In the genomic region with DNA sequence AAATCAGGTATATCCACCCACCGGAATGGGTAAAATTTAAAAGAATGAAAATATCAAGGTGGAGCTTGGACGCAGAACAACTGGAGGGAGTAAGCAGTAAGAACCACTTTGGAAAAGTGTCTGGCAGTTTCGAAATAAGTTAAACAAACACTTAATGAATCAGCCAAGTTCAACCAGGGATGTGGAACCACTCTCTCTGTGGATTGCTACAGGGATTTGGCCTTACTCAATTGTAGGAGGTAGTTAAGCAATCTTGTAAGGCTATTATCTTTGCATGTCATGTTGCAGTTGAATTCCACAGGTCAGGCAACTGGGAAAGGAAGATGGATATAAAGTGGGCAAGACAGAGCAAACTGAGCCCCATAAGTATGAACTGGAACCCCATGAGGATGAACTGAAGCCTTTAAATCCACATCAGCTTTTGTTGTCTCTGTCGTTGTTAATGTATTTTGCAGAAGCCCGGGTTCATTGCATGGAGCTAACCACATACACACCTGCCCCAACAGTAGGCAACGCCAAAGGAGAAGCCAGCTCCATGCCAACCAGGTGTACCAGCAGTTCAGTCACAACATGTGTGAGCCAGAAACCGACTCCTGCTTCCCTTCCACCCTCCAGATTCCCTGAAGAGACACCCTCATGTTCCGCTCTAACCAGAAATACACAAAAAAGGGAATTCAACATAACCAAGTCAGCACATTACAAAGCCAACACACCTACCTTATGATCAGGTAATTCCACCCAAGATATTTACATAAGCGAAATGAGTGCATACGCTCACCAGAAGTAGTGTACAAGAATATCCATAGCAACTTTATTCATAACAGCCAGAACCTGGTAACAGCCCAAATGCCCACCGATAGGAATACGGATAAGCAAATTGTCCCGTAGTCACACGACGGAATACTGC, we compare ENCODE assay signal across 12 cellular contexts. TPM values are rescaled to one million over a fixed set of nuclear protein-coding genes. Genes with fewer than 3 reads are reported as not detected.
DNase-seq lines count a peak whose midpoint lies in the region; ATAC-seq and TF ChIP-seq lines count a peak whose summit lies in the region.
"Had no signal": no experiment of that assay in that cellular context is flagged by ENCODE, and none has a peak within 500 bp of the region (broad histone marks: within the 10 kb centered on the region; RNA-seq: fewer than 3 reads in every experiment).

No MANE protein-coding gene starts in this region.

- H3K27ac Mint-ChIP-seq in activated CD4-positive, alpha-beta memory T cell treated with anti-CD3 and anti-CD28 coated beads, Interleukin-2, amount 10 ng/mL, durations not matched to agents 7 days and 5 days, result no peak overlapping the region
- H3K27ac Mint-ChIP-seq in activated CD8-positive, alpha-beta T cell treated with anti-CD3 and anti-CD28 coated beads, Interleukin-2, amount 10 ng/mL, durations not matched to agents 7 days and 5 days, result no peak overlapping the region
- H3K27ac Mint-ChIP-seq in activated T-helper 1 cell treated with anti-CD3 and anti-CD28 coated beads, Interleukin-12 subunit alpha, Interleukin-12 subunit beta, Interleukin-2, Interleukin-4 antibody, amounts not matched to agents 30 ng/mL and 10 ng/mL and 1 ng/mL, durations not matched to agents 14 hours and 24 hours and 36 hours, result no peak overlapping the region
- H3K27ac Mint-ChIP-seq: stimulated activated naive B cell treated with anti-CD40 and anti-IgM and Interleukin-4, amounts not matched to agents 10 μg/mL and 1 μg/mL and 100 μg/mL, for 72 hours had no signal

- no peak overlapping the region for H3K4me3 ChIP-seq in choroid plexus epithelial cell (ENCODE audit: low read depth, low read length)
- H3K4me3 ChIP-seq: ovary had no signal

- POLR2A ChIA-PET in activated CD4-positive, alpha-beta memory T cell treated with anti-CD3 and anti-CD28 coated beads, Interleukin-2, amount 10 ng/mL, durations not matched to agents 7 days and 5 days (lab: Charles Lee), result no interaction called here
- POLR2A ChIA-PET in activated CD8-positive, alpha-beta T cell treated with anti-CD3 and anti-CD28 coated beads, Interleukin-2, amount 10 ng/mL, durations not matched to agents 7 days and 5 days (lab: Charles Lee), result interaction anchor here (0.6 kb wide), 1 partner anchor 8 kb away, joined by 3 read pairs; no protein-coding TSS in a partner anchor

- H3K4me3 Mint-ChIP-seq in activated CD4-positive, alpha-beta memory T cell treated with anti-CD3 and anti-CD28 coated beads, Interleukin-2, amount 10 ng/mL, durations not matched to agents 7 days and 5 days, result no peak overlapping the region
- H3K4me3 Mint-ChIP-seq in activated CD8-positive, alpha-beta T cell treated with anti-CD3 and anti-CD28 coated beads, Interleukin-2, amount 10 ng/mL, durations not matched to agents 7 days and 5 days, result no peak overlapping the region
- no peak overlapping the region for H3K4me3 Mint-ChIP-seq in activated T-helper 1 cell treated with anti-CD3 and anti-CD28 coated beads, Interleukin-12 subunit alpha, Interleukin-12 subunit beta, Interleukin-2, Interleukin-4 antibody, amounts not matched to agents 30 ng/mL and 10 ng/mL and 1 ng/mL, durations not matched to agents 14 hours and 24 hours and 36 hours
- H3K4me3 Mint-ChIP-seq: stimulated activated naive B cell treated with anti-CD40 and anti-IgM and Interleukin-4, amounts not matched to agents 10 μg/mL and 1 μg/mL and 100 μg/mL, for 72 hours had no signal

- H3K4me1 Mint-ChIP-seq in activated CD4-positive, alpha-beta memory T cell treated with anti-CD3 and anti-CD28 coated beads, Interleukin-2, amount 10 ng/mL, durations not matched to agents 7 days and 5 days, result peaks cover 9% of the 10 kb centered on the region
- peaks cover 5% of the 10 kb centered on the region for H3K4me1 Mint-ChIP-seq in activated CD8-positive, alpha-beta T cell treated with anti-CD3 and anti-CD28 coated beads, Interleukin-2, amount 10 ng/mL, durations not matched to agents 7 days and 5 days (ENCODE audit: low read depth)
- peaks cover 13% of the 10 kb centered on the region for H3K4me1 Mint-ChIP-seq in activated T-helper 1 cell treated with anti-CD3 and anti-CD28 coated beads, Interleukin-12 subunit alpha, Interleukin-12 subunit beta, Interleukin-2, Interleukin-4 antibody, amounts not matched to agents 30 ng/mL and 10 ng/mL and 1 ng/mL, durations not matched to agents 14 hours and 24 hours and 36 hours (ENCODE audit: low read depth)

- no peaks in the 10 kb centered on the region for H3K36me3 Mint-ChIP-seq in activated CD4-positive, alpha-beta memory T cell treated with anti-CD3 and anti-CD28 coated beads, Interleukin-2, amount 10 ng/mL, durations not matched to agents 7 days and 5 days (ENCODE audit: low read depth)
- no peaks in the 10 kb centered on the region for H3K36me3 Mint-ChIP-seq in activated CD8-positive, alpha-beta T cell treated with anti-CD3 and anti-CD28 coated beads, Interleukin-2, amount 10 ng/mL, durations not matched to agents 7 days and 5 days (ENCODE audit: low read depth)
- H3K36me3 Mint-ChIP-seq in activated T-helper 1 cell treated with anti-CD3 and anti-CD28 coated beads, Interleukin-12 subunit alpha, Interleukin-12 subunit beta, Interleukin-2, Interleukin-4 antibody, amounts not matched to agents 30 ng/mL and 10 ng/mL and 1 ng/mL, durations not matched to agents 14 hours and 24 hours and 36 hours (ENCODE audit: low read depth), result no peaks in the 10 kb centered on the region
- H3K36me3 Mint-ChIP-seq: stimulated activated naive B cell treated with anti-CD40 and anti-IgM and Interleukin-4, amounts not matched to agents 10 μg/mL and 1 μg/mL and 100 μg/mL, for 72 hours had no signal

- intact Hi-C loops in activated T-helper 1 cell treated with anti-CD3 and anti-CD28 coated beads, Interleukin-12 subunit alpha, Interleukin-12 subunit beta, Interleukin-2, Interleukin-4 antibody, amounts not matched to agents 30 ng/mL and 10 ng/mL and 1 ng/mL, durations not matched to agents 14 hours and 24 hours and 36 hours (cut with micrococcal nuclease), result no loop called here

- no peak for ATAC-seq in activated CD8-positive, alpha-beta T cell treated with anti-CD3 and anti-CD28 coated beads, Interleukin-2, amount 10 ng/mL, durations not matched to agents 7 days and 5 days
- ATAC-seq in HG02885 (IDR thresholded peaks at IDR 0.05; ENCODE audit: poor library complexity, unreplicated experiment), result no peak
- ATAC-seq: stimulated activated naive B cell treated with anti-CD40 and anti-IgM and Interleukin-4, amounts not matched to agents 10 μg/mL and 1 μg/mL and 100 μg/mL, for 72 hours had no signal

- CTCF ChIA-PET in activated CD4-positive, alpha-beta memory T cell treated with anti-CD3 and anti-CD28 coated beads, Interleukin-2, amount 10 ng/mL, durations not matched to agents 7 days and 5 days (lab: Charles Lee), result interaction anchor here (0.6 to 1.8 kb wide), 4 partner anchors 22 to 85 kb away, joined by 3 to 4 read pairs (median 3); no protein-coding TSS in a partner anchor
- CTCF ChIA-PET in activated CD8-positive, alpha-beta T cell treated with anti-CD3 and anti-CD28 coated beads, Interleukin-2, amount 10 ng/mL, durations not matched to agents 7 days and 5 days (lab: Charles Lee), result interaction anchor here (0.9 to 1.9 kb wide), 2 partner anchors 23 to 92 kb away, joined by 3 to 12 read pairs; no protein-coding TSS in a partner anchor

- no peaks in the 10 kb centered on the region for H3K9me3 Mint-ChIP-seq in activated CD4-positive, alpha-beta memory T cell treated with anti-CD3 and anti-CD28 coated beads, Interleukin-2, amount 10 ng/mL, durations not matched to agents 7 days and 5 days
- H3K9me3 Mint-ChIP-seq in activated CD8-positive, alpha-beta T cell treated with anti-CD3 and anti-CD28 coated beads, Interleukin-2, amount 10 ng/mL, durations not matched to agents 7 days and 5 days (ENCODE audit: insufficient read depth), result no peaks in the 10 kb centered on the region
- no peaks in the 10 kb centered on the region for H3K9me3 Mint-ChIP-seq in activated T-helper 1 cell treated with anti-CD3 and anti-CD28 coated beads, Interleukin-12 subunit alpha, Interleukin-12 subunit beta, Interleukin-2, Interleukin-4 antibody, amounts not matched to agents 30 ng/mL and 10 ng/mL and 1 ng/mL, durations not matched to agents 14 hours and 24 hours and 36 hours
- H3K9me3 Mint-ChIP-seq: stimulated activated naive B cell treated with anti-CD40 and anti-IgM and Interleukin-4, amounts not matched to agents 10 μg/mL and 1 μg/mL and 100 μg/mL, for 72 hours had no signal

- no peak for TF ChIP-seq CTCF in choroid plexus epithelial cell (conservative IDR thresholded peaks at IDR 0.05; ENCODE audit: low read depth, low read length)

- DNase-seq in AML-193 (lab: John Stamatoyannopoulos, UW), result peak; percentile 92
- peak; percentile 89 for DNase-seq in LHCN-M2 (ENCODE audit: low read depth)
- peak; percentile 97 for DNase-seq in choroid plexus epithelial cell (ENCODE audit: low read depth)
- peak; percentile 55 for DNase-seq in mesenteric fat pad (ENCODE audit: low spot score)
- DNase-seq in activated CD4-positive, alpha-beta memory T cell treated with anti-CD3 and anti-CD28 coated beads, Interleukin-2, amount 10 ng/mL, durations not matched to agents 7 days and 5 days, result no peak
- no peak for DNase-seq in activated CD8-positive, alpha-beta T cell treated with anti-CD3 and anti-CD28 coated beads, Interleukin-2, amount 10 ng/mL, durations not matched to agents 7 days and 5 days
- no peak for DNase-seq in activated T-helper 1 cell treated with anti-CD3 and anti-CD28 coated beads, Interleukin-12 subunit alpha, Interleukin-12 subunit beta, Interleukin-2, Interleukin-4 antibody, amounts not matched to agents 30 ng/mL and 10 ng/mL and 1 ng/mL, durations not matched to agents 14 hours and 24 hours and 36 hours (ENCODE audit: low spot score)
- DNase-seq: ovary; RPMI8226; stimulated activated naive B cell treated with anti-CD40 and anti-IgM and Interleukin-4, amounts not matched to agents 10 μg/mL and 1 μg/mL and 100 μg/mL, for 72 hours had no signal

- peaks cover 5% of the 10 kb centered on the region for H3K27me3 Mint-ChIP-seq in activated CD4-positive, alpha-beta memory T cell treated with anti-CD3 and anti-CD28 coated beads, Interleukin-2, amount 10 ng/mL, durations not matched to agents 7 days and 5 days
- peaks cover 7% of the 10 kb centered on the region for H3K27me3 Mint-ChIP-seq in activated CD8-positive, alpha-beta T cell treated with anti-CD3 and anti-CD28 coated beads, Interleukin-2, amount 10 ng/mL, durations not matched to agents 7 days and 5 days (ENCODE audit: low read depth)
- H3K27me3 Mint-ChIP-seq in activated T-helper 1 cell treated with anti-CD3 and anti-CD28 coated beads, Interleukin-12 subunit alpha, Interleukin-12 subunit beta, Interleukin-2, Interleukin-4 antibody, amounts not matched to agents 30 ng/mL and 10 ng/mL and 1 ng/mL, durations not matched to agents 14 hours and 24 hours and 36 hours (ENCODE audit: insufficient read depth), result peaks cover 8% of the 10 kb centered on the region

RNA-seq across cellular contexts. Expression of a gene that starts 8.0 kb away (rescaled TPM):
- total RNA-seq in LHCN-M2 (2014; rRNA removed) (113 and 153 TPM in 2 replicates), mesenteric fat pad (95.1 TPM)
- polyA plus RNA-seq in LHCN-M2 (2012), result 48.7 TPM
- total RNA-seq in activated CD4-positive, alpha-beta memory T cell treated with anti-CD3 and anti-CD28 coated beads, Interleukin-2, amount 10 ng/mL, durations not matched to agents 7 days and 5 days, result 100 to 1,000 TPM in 1 of 2 experiments, 10 to 100 TPM in 1; 94.5 to 101 TPM
- 100 to 1,000 TPM; 103 to 120 TPM for total RNA-seq in activated CD8-positive, alpha-beta T cell treated with anti-CD3 and anti-CD28 coated beads, Interleukin-2, amount 10 ng/mL, durations not matched to agents 7 days and 5 days
- total RNA-seq in activated T-helper 1 cell treated with anti-CD3 and anti-CD28 coated beads, Interleukin-12 subunit alpha, Interleukin-12 subunit beta, Interleukin-2, Interleukin-4 antibody, amounts not matched to agents 30 ng/mL and 10 ng/mL and 1 ng/mL, durations not matched to agents 14 hours and 24 hours and 36 hours, result 181 and 184 TPM in 2 replicates

RNA-seq across cellular contexts. Expression of a gene that starts 25.4 kb away (rescaled TPM):
- total RNA-seq in LHCN-M2 (2014; rRNA removed) (0.23 and 0.38 TPM in 2 replicates), mesenteric fat pad (2.8 TPM)
- 0.11 TPM for polyA plus RNA-seq in LHCN-M2 (2012)
- total RNA-seq in activated CD4-positive, alpha-beta memory T cell treated with anti-CD3 and anti-CD28 coated beads, Interleukin-2, amount 10 ng/mL, durations not matched to agents 7 days and 5 days, result under 1 TPM; 0.35 to 0.50 TPM
- under 1 TPM; 0.47 to 0.57 TPM for total RNA-seq in activated CD8-positive, alpha-beta T cell treated with anti-CD3 and anti-CD28 coated beads, Interleukin-2, amount 10 ng/mL, durations not matched to agents 7 days and 5 days
- 0.54 TPM in 1 of 2 replicates, not detected in the other for total RNA-seq in activated T-helper 1 cell treated with anti-CD3 and anti-CD28 coated beads, Interleukin-12 subunit alpha, Interleukin-12 subunit beta, Interleukin-2, Interleukin-4 antibody, amounts not matched to agents 30 ng/mL and 10 ng/mL and 1 ng/mL, durations not matched to agents 14 hours and 24 hours and 36 hours

RNA-seq across cellular contexts. Expression of a gene that starts 44.4 kb away (rescaled TPM):
- total RNA-seq in LHCN-M2 (2014; rRNA removed), result 0.06 TPM in 1 of 2 replicates, not detected in the other
- polyA plus RNA-seq in LHCN-M2 (2012), result not detected
- total RNA-seq in mesenteric fat pad, result 0.45 TPM
- under 1 TPM; 0.33 to 0.68 TPM for total RNA-seq in activated CD4-positive, alpha-beta memory T cell treated with anti-CD3 and anti-CD28 coated beads, Interleukin-2, amount 10 ng/mL, durations not matched to agents 7 days and 5 days
- total RNA-seq in activated CD8-positive, alpha-beta T cell treated with anti-CD3 and anti-CD28 coated beads, Interleukin-2, amount 10 ng/mL, durations not matched to agents 7 days and 5 days, result under 1 TPM in 1 of 2 experiments, not detected in 1; 0.26 TPM
- not detected in 2 replicates for total RNA-seq in activated T-helper 1 cell treated with anti-CD3 and anti-CD28 coated beads, Interleukin-12 subunit alpha, Interleukin-12 subunit beta, Interleukin-2, Interleukin-4 antibody, amounts not matched to agents 30 ng/mL and 10 ng/mL and 1 ng/mL, durations not matched to agents 14 hours and 24 hours and 36 hours
- total RNA-seq: ovary had no signal

RNA-seq across cellular contexts. Expression of a gene that starts 53.9 kb away (rescaled TPM):
- total RNA-seq in LHCN-M2 (2014; rRNA removed) (not detected in 2 replicates), mesenteric fat pad (not detected)
- not detected for polyA plus RNA-seq in LHCN-M2 (2012)
- not detected for total RNA-seq in activated CD4-positive, alpha-beta memory T cell treated with anti-CD3 and anti-CD28 coated beads, Interleukin-2, amount 10 ng/mL, durations not matched to agents 7 days and 5 days
- not detected for total RNA-seq in activated CD8-positive, alpha-beta T cell treated with anti-CD3 and anti-CD28 coated beads, Interleukin-2, amount 10 ng/mL, durations not matched to agents 7 days and 5 days
- not detected in 2 replicates for total RNA-seq in activated T-helper 1 cell treated with anti-CD3 and anti-CD28 coated beads, Interleukin-12 subunit alpha, Interleukin-12 subunit beta, Interleukin-2, Interleukin-4 antibody, amounts not matched to agents 30 ng/mL and 10 ng/mL and 1 ng/mL, durations not matched to agents 14 hours and 24 hours and 36 hours
- total RNA-seq: endothelial cell of umbilical vein, ovary had no signal
- polyA plus RNA-seq: endothelial cell of umbilical vein, ovary had no signal

Comparison
In these comparisons a context has a peak if more than half of its experiments do, and no peak if none do; other contexts are left out.
1. DNase-seq: peak in AML-193 (2 of 2), LHCN-M2 (single experiment), choroid plexus epithelial cell (single experiment) and mesenteric fat pad (single experiment); none in activated CD4-positive, alpha-beta memory T cell treated with anti-CD3 and anti-CD28 coated beads, Interleukin-2, amount 10 ng/mL, durations not matched to agents 7 days and 5 days (single experiment), activated CD8-positive, alpha-beta T cell treated with anti-CD3 and anti-CD28 coated beads, Interleukin-2, amount 10 ng/mL, durations not matched to agents 7 days and 5 days (single experiment) and activated T-helper 1 cell treated with anti-CD3 and anti-CD28 coated beads, Interleukin-12 subunit alpha, Interleukin-12 subunit beta, Interleukin-2, Interleukin-4 antibody, amounts not matched to agents 30 ng/mL and 10 ng/mL and 1 ng/mL, durations not matched to agents 14 hours and 24 hours and 36 hours (single experiment).